In the genomic region with DNA sequence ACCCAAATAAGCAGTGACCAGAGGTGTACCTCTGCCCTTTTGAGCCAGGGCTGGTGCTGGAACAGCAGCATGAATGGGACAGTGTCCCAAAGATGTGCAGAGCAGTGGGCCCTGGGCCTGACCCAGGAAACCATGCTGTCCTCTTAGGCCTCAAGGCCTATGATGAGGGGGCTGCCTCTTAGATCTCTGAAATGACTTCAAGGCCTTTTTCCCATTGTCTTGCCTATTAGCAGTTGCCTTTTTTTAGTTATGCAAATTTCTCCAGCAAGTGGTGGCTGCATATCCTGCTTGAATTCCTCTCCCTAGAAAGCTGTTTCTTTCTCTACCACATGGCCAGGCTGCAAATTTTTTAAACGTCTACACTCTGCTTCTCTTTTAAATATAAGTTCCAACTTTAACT, we compare ENCODE assay signal across 17 cellular contexts.
"Had no signal": no experiment of that assay in that cellular context is flagged by ENCODE, and none has a peak within 500 bp of the region (broad histone marks: within the 10 kb centered on the region; RNA-seq: fewer than 3 reads in every experiment).

No MANE protein-coding gene starts in this region.

- H3K9me3 ChIP-seq: esophagus squamous epithelium, gastrocnemius medialis, transverse colon had no signal

- H3K4me2 ChIP-seq: smooth muscle cell had no signal

- H3K27me3 Mint-ChIP-seq: activated naive CD8-positive, alpha-beta T cell treated with anti-CD3 and anti-CD28 coated beads, Interleukin-2, amount 50 U/mL, for 24 hours had no signal

- ATAC-seq: activated naive CD8-positive, alpha-beta T cell treated with anti-CD3 and anti-CD28 coated beads, Interleukin-2, amount 50 U/mL, for 24 hours; gastrocnemius medialis; left colon; sciatic nerve; stimulated activated naive B cell treated with anti-CD40 and anti-IgM and Interleukin-4, amounts not matched to agents 10 μg/mL and 1 μg/mL and 100 μg/mL, for 72 hours had no signal

- H3K27ac Mint-ChIP-seq: activated naive CD4-positive, alpha-beta T cell treated with anti-CD3 and anti-CD28 coated beads for 36 hours; activated naive CD8-positive, alpha-beta T cell treated with anti-CD3 and anti-CD28 coated beads, Interleukin-2, amount 50 U/mL, for 24 hours; stimulated activated naive B cell treated with anti-CD40 and anti-IgM and Interleukin-4, amounts not matched to agents 10 μg/mL and 1 μg/mL and 100 μg/mL, for 72 hours had no signal

- H3K4me3 Mint-ChIP-seq: activated naive CD4-positive, alpha-beta T cell treated with anti-CD3 and anti-CD28 coated beads for 36 hours; activated naive CD8-positive, alpha-beta T cell treated with anti-CD3 and anti-CD28 coated beads, Interleukin-2, amount 50 U/mL, for 24 hours; naive B cell; stimulated activated naive B cell treated with anti-CD40 and anti-IgM and Interleukin-4, amounts not matched to agents 10 μg/mL and 1 μg/mL and 100 μg/mL, for 72 hours had no signal

- H3K36me3 ChIP-seq: esophagus squamous epithelium, gastrocnemius medialis, transverse colon had no signal

- H3K4me3 ChIP-seq: coronary artery, esophagus squamous epithelium, gastrocnemius medialis, smooth muscle cell, transverse colon had no signal

- H3K4me1 ChIP-seq: esophagus squamous epithelium, gastrocnemius medialis, transverse colon had no signal

- H3K27me3 ChIP-seq: esophagus squamous epithelium, gastrocnemius medialis, transverse colon had no signal

- DNase-seq: activated CD4-positive, alpha-beta T cell treated with anti-CD3 and anti-CD28 coated beads, Interleukin-2, amount 50 U/mL, for 48 hours; activated naive CD4-positive, alpha-beta T cell treated with anti-CD3 and anti-CD28 coated beads for 36 hours; activated naive CD8-positive, alpha-beta T cell treated with anti-CD3 and anti-CD28 coated beads, Interleukin-2, amount 50 U/mL, for 24 hours; activated T-cell treated with anti-CD3 and anti-CD28 coated beads, Interleukin-2, amount 50 U/mL, for 48 hours; cerebellar nuclear complex; esophagus squamous epithelium; gastrocnemius medialis; hippocampal formation; left colon; naive B cell; stimulated activated CD4-positive, alpha-beta T cell treated with anti-CD3 and anti-CD28 coated beads, Interleukin-2, amount 100 ng/mL, for 48 hours; stimulated activated CD8-positive, alpha-beta memory T cell treated with anti-CD3 and anti-CD28 coated beads, Interleukin-4, amount 100 ng/mL, for 48 hours; stimulated activated naive B cell treated with anti-CD40 and anti-IgM and Interleukin-4, amounts not matched to agents 10 μg/mL and 1 μg/mL and 100 μg/mL, for 72 hours; transverse colon had no signal

- H3K27ac ChIP-seq: coronary artery, esophagus squamous epithelium, gastrocnemius medialis, transverse colon had no signal
